9 cellular contexts compared by ENCODE assay signal in the genomic region with DNA sequence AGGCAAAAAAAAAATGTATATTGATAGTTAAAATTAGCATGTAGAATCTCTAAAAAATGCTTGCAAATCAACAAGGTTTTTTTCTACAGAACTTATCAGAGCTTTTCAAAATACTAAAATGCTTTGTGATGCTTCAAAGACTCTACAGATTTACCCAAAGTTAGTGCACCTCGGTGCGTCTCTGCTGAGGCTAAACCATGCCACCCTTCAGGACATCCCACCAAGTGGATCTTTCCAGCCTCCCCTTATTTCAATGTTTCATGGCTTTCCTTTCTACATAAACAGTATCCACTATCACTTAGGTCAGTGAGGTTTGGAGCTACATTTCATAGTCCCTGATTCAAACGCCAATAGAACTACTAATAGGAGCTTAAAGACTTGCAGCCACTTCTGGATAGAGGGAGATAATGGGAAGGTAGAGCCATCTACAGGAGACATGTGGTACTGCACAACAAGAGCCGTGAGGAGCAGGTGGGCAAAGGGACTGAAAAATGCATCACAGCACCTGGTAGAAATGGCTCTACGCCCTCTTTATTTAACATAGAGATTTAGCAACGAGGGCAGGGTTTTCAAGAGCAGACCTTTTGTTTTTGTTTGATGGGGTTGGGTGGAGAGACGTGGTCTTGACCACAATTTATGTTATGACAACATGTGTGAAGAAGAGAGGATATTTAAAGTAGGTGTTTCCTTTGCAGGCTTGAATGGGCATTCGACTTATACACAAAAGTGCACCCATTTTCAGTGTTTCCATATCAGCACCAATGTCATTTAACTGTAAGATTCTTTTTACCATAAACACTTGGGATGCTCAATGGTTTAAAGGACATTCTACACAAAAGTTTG. TPM values are rescaled to one million over a fixed set of nuclear protein-coding genes. Genes with fewer than 3 reads are reported as not detected.
DNase-seq lines count a peak whose midpoint lies in the region; ATAC-seq and TF ChIP-seq lines count a peak whose summit lies in the region.
"Had no signal": no experiment of that assay in that cellular context is flagged by ENCODE, and none has a peak within 500 bp of the region (broad histone marks: within the 10 kb centered on the region; RNA-seq: fewer than 3 reads in every experiment).

No MANE protein-coding gene starts in this region.

- in situ Hi-C loops in G401 (cut with HindIII; ENCODE audit: low sequenced_read_pairs) = no loop called here

- DNase-seq in 8988T (peak; percentile 44), G401 (ENCODE audit: low spot score) (peak; percentile 41), NCI-H2171 (lab: John Stamatoyannopoulos, UW) (peak; percentile 14), fibroblast of the conjunctiva (ENCODE audit: low read depth) (peak; percentile 38)
- DNase-seq in activated CD4-positive, alpha-beta T cell treated with anti-CD3 and anti-CD28 coated beads, Interleukin-2, amount 10 ng/mL, durations not matched to agents 24 days and 14 days = peak; percentile 80
- no peak for DNase-seq in activated effector memory CD4-positive, alpha-beta T cell treated with anti-CD3 and anti-CD28 coated beads, Interleukin-2, amount 50 U/mL, for 16 hours

- H3K4me1 Mint-ChIP-seq in activated CD4-positive, alpha-beta T cell treated with anti-CD3 and anti-CD28 coated beads, Interleukin-2, amount 10 ng/mL, durations not matched to agents 24 days and 14 days = no peaks in the 10 kb centered on the region

- H3K36me3 ChIP-seq in neutrophil = no peaks in the 10 kb centered on the region

- intact Hi-C loops in activated CD4-positive, alpha-beta T cell treated with anti-CD3 and anti-CD28 coated beads, Interleukin-2, amount 10 ng/mL, durations not matched to agents 24 days and 14 days (cut with micrococcal nuclease) = loop anchor here (5.0 kb wide), 2 partner anchors 701 to 991 kb away; no protein-coding TSS in a partner anchor

- no peak overlapping the region for H3K4me3 Mint-ChIP-seq in activated CD4-positive, alpha-beta T cell treated with anti-CD3 and anti-CD28 coated beads, Interleukin-2, amount 10 ng/mL, durations not matched to agents 24 days and 14 days

- H3K4me3 ChIP-seq in neutrophil (ENCODE audit: low read depth in 1 of 2, low read length in 1 of 2) = no peak overlapping the region

- TF ChIP-seq CTCF in neutrophil (IDR thresholded peaks at IDR 0.05) = peak; percentile 75

- peaks cover 2% of the 10 kb centered on the region for H3K27me3 Mint-ChIP-seq in activated CD4-positive, alpha-beta T cell treated with anti-CD3 and anti-CD28 coated beads, Interleukin-2, amount 10 ng/mL, durations not matched to agents 24 days and 14 days

- peak; percentile 51 for ATAC-seq in HG02852 (IDR thresholded peaks at IDR 0.05; ENCODE audit: unreplicated experiment)

- H3K9me3 Mint-ChIP-seq in activated CD4-positive, alpha-beta T cell treated with anti-CD3 and anti-CD28 coated beads, Interleukin-2, amount 10 ng/mL, durations not matched to agents 24 days and 14 days = no peaks in the 10 kb centered on the region

- no peak overlapping the region for H3K27ac Mint-ChIP-seq in activated CD4-positive, alpha-beta T cell treated with anti-CD3 and anti-CD28 coated beads, Interleukin-2, amount 10 ng/mL, durations not matched to agents 24 days and 14 days

- H3K27me3 ChIP-seq in neutrophil = peaks cover 9% of the 10 kb centered on the region

- no peak overlapping the region for H3K27ac ChIP-seq in neutrophil
- H3K27ac ChIP-seq: epithelial cell of prostate had no signal

- H3K36me3 Mint-ChIP-seq in activated CD4-positive, alpha-beta T cell treated with anti-CD3 and anti-CD28 coated beads, Interleukin-2, amount 10 ng/mL, durations not matched to agents 24 days and 14 days (ENCODE audit: low read depth) = no peaks in the 10 kb centered on the region

- H3K4me1 ChIP-seq in neutrophil (ENCODE audit: control insufficient read depth in 1 of 2, insufficient read depth in 1 of 2, low read depth in 1 of 2, low read length in 1 of 2) = no peaks in the 10 kb centered on the region

- H3K9me3 ChIP-seq in neutrophil = no peaks in the 10 kb centered on the region

RNA-seq across cellular contexts. Expression of gene SLC35G4, which starts 56.1 kb away (rescaled TPM):
- total RNA-seq in G401 (2014; rRNA removed; shearing (Covaris generic)) = not detected in 2 replicates
- total RNA-seq in activated CD4-positive, alpha-beta T cell treated with anti-CD3 and anti-CD28 coated beads, Interleukin-2, amount 10 ng/mL, durations not matched to agents 24 days and 14 days = not detected in 2 replicates
